In the genomic region with DNA sequence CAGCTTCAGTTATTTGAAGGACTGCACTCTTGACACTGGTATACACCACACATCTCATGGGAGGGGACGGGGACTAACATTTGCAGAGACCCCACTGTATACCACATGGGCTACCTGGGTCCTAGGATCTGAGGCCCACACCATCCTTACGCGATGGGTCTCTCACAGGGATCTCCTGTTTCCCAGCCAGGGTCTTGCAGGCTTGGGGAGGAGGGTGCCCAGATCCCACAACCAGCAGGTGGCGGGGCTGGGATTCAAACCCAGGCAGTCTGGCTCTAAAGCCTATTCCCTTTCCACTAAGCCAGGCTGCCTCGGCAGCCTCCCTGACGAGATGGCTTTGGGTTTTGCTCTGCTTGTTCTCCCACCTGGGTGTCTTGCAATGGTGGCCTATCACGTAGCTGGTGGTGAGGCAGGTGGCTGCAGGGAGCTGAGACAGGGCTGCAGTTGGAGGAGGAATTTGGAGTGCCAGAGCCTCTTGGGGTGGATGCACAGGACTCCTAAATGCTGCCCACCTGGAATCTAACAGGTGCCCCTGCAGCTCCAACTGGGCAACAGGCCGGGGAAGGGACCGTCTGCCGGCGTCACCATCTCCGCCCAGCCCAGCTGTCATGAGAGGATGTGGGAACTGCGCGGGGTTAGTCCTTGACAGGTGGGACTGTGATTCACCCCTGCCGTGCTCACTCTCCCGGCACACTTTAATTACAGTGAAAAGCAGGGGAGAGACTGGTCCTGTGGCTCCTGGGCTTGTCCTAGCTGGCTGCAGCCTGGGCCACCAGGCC, we compare ENCODE assay signal across 11 cellular contexts.
DNase-seq lines count a peak whose midpoint lies in the region; ATAC-seq and TF ChIP-seq lines count a peak whose summit lies in the region.
"Had no signal": no experiment of that assay in that cellular context is flagged by ENCODE, and none has a peak within 500 bp of the region (broad histone marks: within the 10 kb centered on the region; RNA-seq: fewer than 3 reads in every experiment).

No MANE protein-coding gene starts in this region.

- peak in 3 of 5 donors; percentile 8 to 26 (median 18) for DNase-seq in heart left ventricle
- no peak for DNase-seq in heart right ventricle
- peak; percentile 80 for DNase-seq in NCI-H2107 treated with DMSO at 0.1 percent for 48 hours (lab: John Stamatoyannopoulos, UW; ENCODE audit: unreplicated experiment)
- DNase-seq in cerebellar cortex (ENCODE audit: low spot score), result peak; percentile 95
- peak in 2 of 49 donors; percentile 71 to 72 for DNase-seq in substantia nigra (lab: John Stamatoyannopoulos, UW)
- DNase-seq in activated CD4-positive, alpha-beta T cell treated with anti-CD3 and anti-CD28 coated beads, Interleukin-2, amount 10 ng/mL, durations not matched to agents 7 days and 5 days, result no peak
- DNase-seq in activated T-helper 1 cell treated with anti-CD3 and anti-CD28 coated beads, Interleukin-12 subunit alpha, Interleukin-12 subunit beta, Interleukin-2, Interleukin-4 antibody, amounts not matched to agents 30 ng/mL and 10 ng/mL and 1 ng/mL, durations not matched to agents 14 hours and 24 hours and 36 hours (ENCODE audit: low spot score), result no peak
- DNase-seq: activated CD4-positive, alpha-beta T cell treated with anti-CD3 and anti-CD28 coated beads, Interleukin-2, amount 50 U/mL, for 48 hours; CD4-positive, CD25-positive, alpha-beta regulatory T cell had no signal

- H3K27ac ChIP-seq in heart left ventricle (no peak overlapping the region), heart right ventricle (no peak overlapping the region), substantia nigra (ENCODE audit: low read depth, low read length, poor library complexity, severe bottlenecking) (peak overlapping the region; percentile 96)

- no peak overlapping the region for H3K4me3 Mint-ChIP-seq in activated CD4-positive, alpha-beta T cell treated with anti-CD3 and anti-CD28 coated beads, Interleukin-2, amount 10 ng/mL, durations not matched to agents 7 days and 5 days
- no peak overlapping the region for H3K4me3 Mint-ChIP-seq in activated T-helper 1 cell treated with anti-CD3 and anti-CD28 coated beads, Interleukin-12 subunit alpha, Interleukin-12 subunit beta, Interleukin-2, Interleukin-4 antibody, amounts not matched to agents 30 ng/mL and 10 ng/mL and 1 ng/mL, durations not matched to agents 14 hours and 24 hours and 36 hours
- H3K4me3 Mint-ChIP-seq: CD4-positive, CD25-positive, alpha-beta regulatory T cell; dendritic cell treated with granulocyte-macrophage colony-stimulating factor and Interleukin-4, amounts not matched to agents 40 ng/mL and 50 ng/mL, for 4 days had no signal

- TF ChIP-seq POLR2A in heart left ventricle (IDR thresholded peaks at IDR 0.05), result no peak

- peaks cover 2% of the 10 kb centered on the region for H3K27me3 Mint-ChIP-seq in activated CD4-positive, alpha-beta T cell treated with anti-CD3 and anti-CD28 coated beads, Interleukin-2, amount 10 ng/mL, durations not matched to agents 7 days and 5 days
- no peaks in the 10 kb centered on the region for H3K27me3 Mint-ChIP-seq in activated T-helper 1 cell treated with anti-CD3 and anti-CD28 coated beads, Interleukin-12 subunit alpha, Interleukin-12 subunit beta, Interleukin-2, Interleukin-4 antibody, amounts not matched to agents 30 ng/mL and 10 ng/mL and 1 ng/mL, durations not matched to agents 14 hours and 24 hours and 36 hours (ENCODE audit: insufficient read depth)
- H3K27me3 Mint-ChIP-seq: CD4-positive, CD25-positive, alpha-beta regulatory T cell had no signal

- CTCF ChIA-PET in activated CD4-positive, alpha-beta T cell treated with anti-CD3 and anti-CD28 coated beads, Interleukin-2, amount 10 ng/mL, durations not matched to agents 7 days and 5 days (lab: Charles Lee), result no interaction called here

- H3K4me3 ChIP-seq in heart left ventricle (no peak overlapping the region), heart right ventricle (no peak overlapping the region)

- peaks cover 0 to 16% (median 7%) of the 10 kb centered on the region in 12 donors for H3K9me3 ChIP-seq in heart left ventricle
- peaks cover 0 to 15% (median 8%) of the 10 kb centered on the region in 11 donors for H3K9me3 ChIP-seq in heart right ventricle

- no peaks in the 10 kb centered on the region for H3K27me3 ChIP-seq in heart left ventricle
- H3K27me3 ChIP-seq in heart right ventricle, result peaks cover 0 to 4% (median 0%) of the 10 kb centered on the region in 7 donors

- no peak overlapping the region for H3K27ac Mint-ChIP-seq in activated CD4-positive, alpha-beta T cell treated with anti-CD3 and anti-CD28 coated beads, Interleukin-2, amount 10 ng/mL, durations not matched to agents 7 days and 5 days
- H3K27ac Mint-ChIP-seq in activated T-helper 1 cell treated with anti-CD3 and anti-CD28 coated beads, Interleukin-12 subunit alpha, Interleukin-12 subunit beta, Interleukin-2, Interleukin-4 antibody, amounts not matched to agents 30 ng/mL and 10 ng/mL and 1 ng/mL, durations not matched to agents 14 hours and 24 hours and 36 hours, result no peak overlapping the region
- H3K27ac Mint-ChIP-seq: CD4-positive, CD25-positive, alpha-beta regulatory T cell; dendritic cell treated with granulocyte-macrophage colony-stimulating factor and Interleukin-4, amounts not matched to agents 40 ng/mL and 50 ng/mL, for 4 days had no signal

- H3K36me3 ChIP-seq in heart left ventricle (no peaks in the 10 kb centered on the region), heart right ventricle (no peaks in the 10 kb centered on the region)

- intact Hi-C loops in heart left ventricle (cut with DNase I), result loop anchor here in 1 of 10 donors (10.0 kb wide), 1 partner anchor 141 kb away; no protein-coding TSS in a partner anchor
- intact Hi-C loops in heart right ventricle (cut with DNase I), result loop anchor here in 1 of 10 donors (10.0 kb wide), 1 partner anchor 401 kb away; no protein-coding TSS in a partner anchor
- intact Hi-C loops in activated T-helper 1 cell treated with anti-CD3 and anti-CD28 coated beads, Interleukin-12 subunit alpha, Interleukin-12 subunit beta, Interleukin-2, Interleukin-4 antibody, amounts not matched to agents 30 ng/mL and 10 ng/mL and 1 ng/mL, durations not matched to agents 14 hours and 24 hours and 36 hours (cut with micrococcal nuclease), result no loop called here

- H3K9me3 Mint-ChIP-seq in activated CD4-positive, alpha-beta T cell treated with anti-CD3 and anti-CD28 coated beads, Interleukin-2, amount 10 ng/mL, durations not matched to agents 7 days and 5 days, result no peaks in the 10 kb centered on the region
- H3K9me3 Mint-ChIP-seq in activated T-helper 1 cell treated with anti-CD3 and anti-CD28 coated beads, Interleukin-12 subunit alpha, Interleukin-12 subunit beta, Interleukin-2, Interleukin-4 antibody, amounts not matched to agents 30 ng/mL and 10 ng/mL and 1 ng/mL, durations not matched to agents 14 hours and 24 hours and 36 hours, result peaks cover 4% of the 10 kb centered on the region
- H3K9me3 Mint-ChIP-seq: dendritic cell treated with granulocyte-macrophage colony-stimulating factor and Interleukin-4, amounts not matched to agents 40 ng/mL and 50 ng/mL, for 4 days had no signal

- H3K4me1 Mint-ChIP-seq in activated CD4-positive, alpha-beta T cell treated with anti-CD3 and anti-CD28 coated beads, Interleukin-2, amount 10 ng/mL, durations not matched to agents 7 days and 5 days, result no peaks in the 10 kb centered on the region
- H3K4me1 Mint-ChIP-seq in activated T-helper 1 cell treated with anti-CD3 and anti-CD28 coated beads, Interleukin-12 subunit alpha, Interleukin-12 subunit beta, Interleukin-2, Interleukin-4 antibody, amounts not matched to agents 30 ng/mL and 10 ng/mL and 1 ng/mL, durations not matched to agents 14 hours and 24 hours and 36 hours (ENCODE audit: low read depth), result no peaks in the 10 kb centered on the region

- H3K36me3 Mint-ChIP-seq in activated CD4-positive, alpha-beta T cell treated with anti-CD3 and anti-CD28 coated beads, Interleukin-2, amount 10 ng/mL, durations not matched to agents 7 days and 5 days (ENCODE audit: low read depth), result no peaks in the 10 kb centered on the region
- H3K36me3 Mint-ChIP-seq in activated T-helper 1 cell treated with anti-CD3 and anti-CD28 coated beads, Interleukin-12 subunit alpha, Interleukin-12 subunit beta, Interleukin-2, Interleukin-4 antibody, amounts not matched to agents 30 ng/mL and 10 ng/mL and 1 ng/mL, durations not matched to agents 14 hours and 24 hours and 36 hours (ENCODE audit: low read depth), result no peaks in the 10 kb centered on the region
- H3K36me3 Mint-ChIP-seq: CD4-positive, CD25-positive, alpha-beta regulatory T cell had no signal

- TF ChIP-seq CTCF in heart left ventricle (IDR thresholded peaks at IDR 0.05) (no peak), heart right ventricle (IDR thresholded peaks at IDR 0.05) (no peak)

- ATAC-seq in heart left ventricle (no peak), heart right ventricle (no peak), HG03354 (IDR thresholded peaks at IDR 0.05; ENCODE audit: poor library complexity, severe bottlenecking, unreplicated experiment) (no peak)

- WGBS in heart left ventricle, 4 donors, result 73 to 88% (median 82%) methylated on average over 16 of the region's 16 CpGs
- WGBS in heart right ventricle, 2 donors, result 79 to 80% methylated on average over 16 of the region's 16 CpGs

- POLR2A ChIA-PET in activated CD4-positive, alpha-beta T cell treated with anti-CD3 and anti-CD28 coated beads, Interleukin-2, amount 10 ng/mL, durations not matched to agents 7 days and 5 days (lab: Charles Lee), result no interaction called here

- H3K4me1 ChIP-seq in heart left ventricle (peaks cover 0 to 14% (median under 1%) of the 10 kb centered on the region in 12 donors), heart right ventricle (peaks cover 0 to 5% (median 0%) of the 10 kb centered on the region in 9 donors)

Comparison
In these comparisons a context has a peak if more than half of its experiments do, and no peak if none do; other contexts are left out.
1. DNase-seq: peak in heart left ventricle (3 of 5), NCI-H2107 treated with DMSO at 0.1 percent for 48 hours (single experiment) and cerebellar cortex (single experiment); none in heart right ventricle (0 of 2), activated CD4-positive, alpha-beta T cell treated with anti-CD3 and anti-CD28 coated beads, Interleukin-2, amount 10 ng/mL, durations not matched to agents 7 days and 5 days (single experiment) and activated T-helper 1 cell treated with anti-CD3 and anti-CD28 coated beads, Interleukin-12 subunit alpha, Interleukin-12 subunit beta, Interleukin-2, Interleukin-4 antibody, amounts not matched to agents 30 ng/mL and 10 ng/mL and 1 ng/mL, durations not matched to agents 14 hours and 24 hours and 36 hours (single experiment).